27 cellular contexts compared by ENCODE assay signal in the genomic region with DNA sequence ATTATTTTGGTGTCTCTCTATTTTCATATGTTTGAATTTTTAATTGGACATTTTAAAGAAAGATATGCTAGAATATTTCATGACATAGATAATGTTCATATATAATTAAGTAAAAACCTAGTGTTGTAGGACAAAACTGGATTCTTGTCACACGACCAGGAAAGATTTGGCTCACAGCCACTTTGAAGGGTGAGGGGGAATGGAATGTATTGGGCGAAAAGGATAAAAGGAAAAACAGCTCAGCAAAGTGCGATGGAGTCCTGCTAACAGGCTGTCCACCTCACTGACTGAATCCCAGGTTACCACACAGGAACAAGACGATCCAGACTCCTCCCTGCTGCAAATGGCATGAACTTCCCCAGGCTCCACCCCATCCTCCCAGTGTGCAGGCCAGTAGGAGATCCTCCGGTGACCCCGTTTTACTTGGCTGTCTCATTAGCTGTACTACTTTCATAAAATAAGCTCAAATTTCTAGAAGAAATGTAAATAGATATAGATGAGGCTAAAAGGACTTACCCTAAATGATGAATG.
A peak's percentile ranks its signal among the peaks of the same experiment; 100 is the strongest.
DNase-seq lines count a peak whose midpoint lies in the region; ATAC-seq and TF ChIP-seq lines count a peak whose summit lies in the region.
"Had no signal": no experiment of that assay in that cellular context is flagged by ENCODE, and none has a peak within 500 bp of the region (broad histone marks: within the 10 kb centered on the region; RNA-seq: fewer than 3 reads in every experiment).

No MANE protein-coding gene starts in this region.

- H3K4me1 ChIP-seq in mammary epithelial cell (ENCODE audit: insufficient read depth, low read length) (no peaks in the 10 kb centered on the region), breast epithelium (no peaks in the 10 kb centered on the region)
- H3K4me1 ChIP-seq: Caco-2, esophagus squamous epithelium, stomach, transverse colon had no signal

- H3K4me3 ChIP-seq in mammary epithelial cell (replicated peaks in 1 of 3; ENCODE audit: insufficient read depth in 1 of 3, low read depth in 2 of 3, low read length in 3 of 3) = no peak overlapping the region
- no peak overlapping the region for H3K4me3 ChIP-seq in breast epithelium
- H3K4me3 ChIP-seq in epithelial cell of esophagus (ENCODE audit: low read length) = no peak overlapping the region
- H3K4me3 ChIP-seq: dorsolateral prefrontal cortex, esophagus squamous epithelium, stomach, transverse colon had no signal

- whole genome bisulfite sequencing in mammary epithelial cell (ENCODE audit: low coverage, missing lambda C conversion rate) = 15% methylated on average over 6 of the region's 6 CpGs

- H3K79me2 ChIP-seq in mammary epithelial cell (ENCODE audit: insufficient read depth, low read length) = no peaks in the 10 kb centered on the region

- no peak for TF ChIP-seq CTCF in mammary epithelial cell (conservative IDR thresholded peaks at IDR 0.05 in 1 of 2, IDR thresholded peaks at IDR 0.05 in 1 of 2; ENCODE audit: extremely low read depth in 1 of 2, insufficient read depth in 1 of 2, low read depth in 1 of 2, low read length in 2 of 2)
- TF ChIP-seq CTCF in breast epithelium (IDR thresholded peaks at IDR 0.05) = no peak
- TF ChIP-seq CTCF in epithelial cell of esophagus (IDR thresholded peaks at IDR 0.05; ENCODE audit: insufficient read depth, low read depth, low read length, missing control alignments) = no peak

- no peaks in the 10 kb centered on the region for H3K9me3 ChIP-seq in mammary epithelial cell (replicated peaks; ENCODE audit: insufficient read depth, low read length)
- no peaks in the 10 kb centered on the region for H3K9me3 ChIP-seq in breast epithelium
- H3K9me3 ChIP-seq: Caco-2, esophagus squamous epithelium, stomach, transverse colon had no signal

- intact Hi-C loops in mammary epithelial cell (cut with micrococcal nuclease) = no loop called here
- intact Hi-C loops in breast epithelium (cut with DNase I; ENCODE audit: low total_unique reads) = no loop called here

- dilution Hi-C loops in mammary epithelial cell (cut with HindIII; ENCODE audit: low sequenced_read_pairs) = no loop called here

- in situ Hi-C loops in mammary epithelial cell (cut with MboI; ENCODE audit: low sequenced_read_pairs in 2 of 2) = no loop called here

- peak overlapping the region; percentile 42 for H3K4me2 ChIP-seq in mammary epithelial cell (ENCODE audit: insufficient read depth, low read depth, low read length)

- CTCF ChIA-PET in mammary epithelial cell (lab: Charles Lee; ENCODE audit: low non-redundant PET) = interaction anchor here (0.5 kb wide), 2 partner anchors 318 to 551 kb away, joined by 3 to 4 read pairs; a partner anchor contains a TSS

- H3K27ac ChIP-seq in mammary epithelial cell (ENCODE audit: insufficient read depth, low read depth, low read length) (no peak overlapping the region), breast epithelium (no peak overlapping the region)
- H3K27ac ChIP-seq: C4-2B, dorsolateral prefrontal cortex, esophagus squamous epithelium, stomach, transverse colon had no signal

- H2AFZ ChIP-seq in mammary epithelial cell (ENCODE audit: low read depth, low read length) = peak overlapping the region; percentile 70

- H3K27me3 ChIP-seq in mammary epithelial cell (ENCODE audit: insufficient read depth, low read length) (peaks cover 2% of the 10 kb centered on the region), breast epithelium (no peaks in the 10 kb centered on the region)
- H3K27me3 ChIP-seq: stomach, transverse colon had no signal

- no peak overlapping the region for H3K9ac ChIP-seq in mammary epithelial cell (ENCODE audit: insufficient read depth, low read length)

- H3K36me3 ChIP-seq in mammary epithelial cell (ENCODE audit: insufficient read depth, low read length) (no peaks in the 10 kb centered on the region), breast epithelium (no peaks in the 10 kb centered on the region)
- H3K36me3 ChIP-seq: esophagus squamous epithelium, stomach, transverse colon had no signal

- no peaks in the 10 kb centered on the region for H4K20me1 ChIP-seq in mammary epithelial cell (ENCODE audit: insufficient read depth, low read length)

- no TSS peak for BruUV-seq in mammary epithelial cell (replicated peaks; lab: Mats Ljungman, UMichigan)

- DNase-seq in mammary epithelial cell = no peak
- DNase-seq in breast epithelium (ENCODE audit: low spot score in 2 of 2) = no peak
- DNase-seq in epithelial cell of esophagus (ENCODE audit: low read depth) = peak; percentile 24
- peak; percentile 27 for DNase-seq in renal cortical epithelial cell (ENCODE audit: low read depth)
- DNase-seq in glomerular visceral epithelial cell (ENCODE audit: extremely low spot score) = no peak
- no peak for DNase-seq in NCI-H1694 (lab: John Stamatoyannopoulos, UW)
- DNase-seq: 8988T; anterior cingulate cortex; Caco-2; central memory CD4-positive, alpha-beta T cell; DMS79; esophagus squamous epithelium; GDM1; KG1; kidney glomerular epithelial cell; NCI-H1092 treated with DMSO at 0.1 percent for 48 hours; NCI-H187; NCI-H2171; NCI-H510A; SIG-M5; stomach; transverse colon had no signal

- TF ChIP-seq POLR2A in breast epithelium (IDR thresholded peaks at IDR 0.05) = no peak

- ATAC-seq in HG03571 (IDR thresholded peaks at IDR 0.05; ENCODE audit: unreplicated experiment) (no peak), HG02884 (IDR thresholded peaks at IDR 0.05; ENCODE audit: unreplicated experiment) (no peak)
- ATAC-seq: activated T-helper 17 cell treated with anti-CD3 and anti-CD28 coated beads, Interleukin-2, amount 50 U/mL, for 72 hours had no signal

Comparison
In these comparisons a context has a peak if more than half of its experiments do, and no peak if none do; other contexts are left out.
1. DNase-seq: peak in epithelial cell of esophagus (single experiment) and renal cortical epithelial cell (single experiment); none in mammary epithelial cell (single experiment), breast epithelium (0 of 2), glomerular visceral epithelial cell (single experiment) and NCI-H1694 (single experiment).